12 cellular contexts compared by ENCODE assay signal in the genomic region with DNA sequence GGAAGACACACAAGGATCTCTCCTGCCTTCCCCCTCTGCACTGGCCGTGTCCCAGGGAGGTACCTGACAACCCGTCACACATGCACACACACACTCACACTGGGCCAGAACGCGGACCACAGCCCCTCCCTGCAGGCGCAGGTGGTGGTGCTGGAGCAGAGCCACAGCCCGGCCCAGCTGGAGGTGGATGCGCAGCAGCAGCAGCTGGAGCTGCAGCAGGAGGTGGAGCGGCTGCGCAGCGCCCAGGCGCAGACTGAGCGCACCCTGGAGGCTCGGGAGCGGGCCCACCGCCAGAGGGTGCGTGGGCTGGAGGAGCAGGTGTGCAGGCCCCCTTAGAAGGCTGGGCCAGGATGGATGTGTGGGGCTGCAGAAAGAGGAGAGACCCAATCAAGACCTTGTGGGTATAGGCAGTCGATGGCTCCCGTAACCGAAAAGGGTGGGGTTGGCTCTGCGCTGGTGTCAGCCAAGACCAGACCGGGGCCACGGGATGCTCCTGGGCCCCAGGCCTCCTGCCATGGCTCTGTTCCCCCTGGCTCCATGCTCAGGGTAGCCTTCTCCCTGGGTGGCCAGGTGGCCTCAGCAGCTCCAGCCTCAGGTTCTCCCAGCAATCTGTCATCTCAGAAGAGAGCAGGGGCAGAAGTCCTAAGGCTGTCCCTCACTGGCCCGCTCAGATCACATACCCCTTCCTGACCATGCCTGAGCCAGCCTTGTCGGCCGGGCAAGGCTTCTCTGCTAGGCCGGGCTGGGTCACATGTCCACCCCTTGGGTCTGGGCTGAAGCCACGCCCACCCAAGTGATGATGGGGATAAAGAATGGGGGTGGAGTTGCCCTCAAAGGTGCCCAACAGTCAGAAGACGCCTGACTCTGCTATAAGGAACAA. TPM values are rescaled to one million over a fixed set of nuclear protein-coding genes. Genes with fewer than 3 reads are reported as not detected.
DNase-seq lines count a peak whose midpoint lies in the region; ATAC-seq, FAIRE-seq and TF ChIP-seq lines count a peak whose summit lies in the region.
"Had no signal": no experiment of that assay in that cellular context is flagged by ENCODE, and none has a peak within 500 bp of the region (broad histone marks: within the 10 kb centered on the region; RNA-seq: fewer than 3 reads in every experiment).

No MANE protein-coding gene starts in this region.

- H3K56ac ChIP-seq in mesendoderm (ENCODE audit: low read length): no peak overlapping the region

- CTCF ChIA-PET in GM12878 (lab: Yijun Ruan, JAX): no interaction called here
- CTCF ChIA-PET in MCF 10A (lab: Yijun Ruan, JAX): no interaction called here

- no peak for FAIRE-seq in GM12878 (lab: Jason Lieb, UNC)
- FAIRE-seq: D721Med had no signal

- 58% methylated on average over 25 of the region's 28 CpGs for WGBS in GM12878 (ENCODE audit: insufficient coverage, insufficient replicate concordance, low lambda C conversion rate, missing lambda C conversion rate)
- WGBS in mesendoderm (ENCODE audit: extremely low coverage, insufficient coverage, low lambda C conversion rate): no CpG with 5 or more reads among the region's 28 CpGs
- WGBS in spleen, 5 donors: 84 to 88% (median 87%) methylated on average over 22 to 28 of the region's 28 CpGs

- RAD21 ChIA-PET in GM12878 (lab: Charles Lee; ENCODE audit: unreplicated experiment): no interaction called here

- BruUV-seq in GM12878 (replicated peaks; lab: Mats Ljungman, UMichigan) (no TSS peak), MCF 10A (replicated peaks; lab: Mats Ljungman, UMichigan) (no TSS peak)

- ATAC-seq in GM12878: peak; percentile 27; the same call in 2 of the 3 replicates
- ATAC-seq in GM21576 (IDR thresholded peaks at IDR 0.05; ENCODE audit: unreplicated experiment): no peak
- no peak for ATAC-seq in HG02798 (IDR thresholded peaks at IDR 0.05; ENCODE audit: poor library complexity, unreplicated experiment)
- ATAC-seq: right cardiac atrium had no signal

- H3K9ac ChIP-seq in GM12878 (ENCODE audit: control insufficient read depth, insufficient read depth, low read length) (no peak overlapping the region), mesendoderm (ENCODE audit: low read length) (no peak overlapping the region)

- H3K9me3 ChIP-seq in GM12878 (replicated peaks; ENCODE audit: control insufficient read depth, insufficient read depth, low read length) (no peaks in the 10 kb centered on the region), spleen (no peaks in the 10 kb centered on the region)

- in situ Hi-C loops in GM12878 (cut with MboI): no loop called here

- no peak overlapping the region for H3K4ac ChIP-seq in mesendoderm (ENCODE audit: low read depth, low read length)

- H3K36me3 Mint-ChIP-seq in MCF 10A (ENCODE audit: insufficient read depth, unreplicated experiment): peaks cover 11% of the 10 kb centered on the region

- H3K4me3 ChIP-seq in GM12878: no peak overlapping the region
- H3K4me3 ChIP-seq in mesendoderm (ENCODE audit: low read length): no peak overlapping the region
- H3K4me3 ChIP-seq in spleen: no peak overlapping the region
- H3K4me3 ChIP-seq: SK-N-MC had no signal

- H3K27me3 Mint-ChIP-seq in MCF 10A (ENCODE audit: insufficient read depth, unreplicated experiment): no peaks in the 10 kb centered on the region

- TF ChIP-seq CTCF in GM12878 (IDR thresholded peaks at IDR 0.05 in 2 of 3, conservative IDR thresholded peaks at IDR 0.05 in 1 of 3; ENCODE audit: control insufficient read depth in 2 of 3, extremely low read depth in 1 of 3, insufficient read depth in 1 of 3, low read depth in 3 of 3, low read length in 3 of 3) (no peak), spleen (IDR thresholded peaks at IDR 0.05 in 8 of 11, conservative IDR thresholded peaks at IDR 0.05 in 3 of 11) (no peak), MCF 10A (IDR thresholded peaks at IDR 0.05; ENCODE audit: unreplicated experiment) (no peak)

- H3K4me1 ChIP-seq in GM12878 (ENCODE audit: control insufficient read depth, insufficient read depth, low read length) (no peaks in the 10 kb centered on the region), mesendoderm (ENCODE audit: control insufficient read depth, low read depth, low read length) (no peaks in the 10 kb centered on the region), spleen (no peaks in the 10 kb centered on the region)

- no peak overlapping the region for H2BK5ac ChIP-seq in mesendoderm (ENCODE audit: low read length)

- H3K27me3 ChIP-seq in GM12878 (replicated peaks in 1 of 2; ENCODE audit: control insufficient read depth in 2 of 2, insufficient read depth in 2 of 2, low read length in 1 of 2): no peaks in the 10 kb centered on the region
- H3K27me3 ChIP-seq in mesendoderm (ENCODE audit: insufficient read depth, low read length, poor library complexity): no peaks in the 10 kb centered on the region
- H3K27me3 ChIP-seq in spleen (replicated peaks in 1 of 7): no peaks in the 10 kb centered on the region

- H2AFZ ChIP-seq in GM12878 (ENCODE audit: control insufficient read depth, low read depth, low read length): no peak overlapping the region

- TF ChIP-seq RAD21 in GM12878 (IDR thresholded peaks at IDR 0.05; ENCODE audit: insufficient read depth, low read depth, low read length): no peak

- no peak overlapping the region for H3K27ac Mint-ChIP-seq in MCF 10A (ENCODE audit: low read depth, unreplicated experiment)

- DNase-seq in EL (peak; percentile 89), NCI-H2081 treated with DMSO at 0.1 percent for 48 hours (lab: John Stamatoyannopoulos, UW) (peak; percentile 25), GM12878 (ENCODE audit: low read depth, low spot score) (no peak), mesendoderm (peak; percentile 51), spleen (no peak), MCF 10A (ENCODE audit: unreplicated experiment) (no peak)
- DNase-seq: right cardiac atrium; stimulated activated CD8-positive, alpha-beta memory T cell treated with anti-CD3 and anti-CD28 coated beads, Interleukin-4, amount 100 ng/mL, for 48 hours had no signal

- no peak overlapping the region for H2AK5ac ChIP-seq in mesendoderm (ENCODE audit: low read length)

- H3K4me2 ChIP-seq in GM12878 (ENCODE audit: control insufficient read depth, insufficient read depth) (no peak overlapping the region), mesendoderm (ENCODE audit: low read length) (no peak overlapping the region)

- no peaks in the 10 kb centered on the region for H3K9me3 Mint-ChIP-seq in MCF 10A (ENCODE audit: unreplicated experiment)

- no peak overlapping the region for H3K18ac ChIP-seq in mesendoderm (ENCODE audit: low read length)

- H3K36me3 ChIP-seq in GM12878 (ENCODE audit: control insufficient read depth in 2 of 2, insufficient read depth in 2 of 2, low read length in 1 of 2): no peaks in the 10 kb centered on the region
- peaks cover 2% of the 10 kb centered on the region for H3K36me3 ChIP-seq in mesendoderm (ENCODE audit: control insufficient read depth, insufficient read depth, low read length)
- H3K36me3 ChIP-seq in spleen: peaks cover 0 to 50% (median 12%) of the 10 kb centered on the region in 6 donors

- no peak overlapping the region for H4K5ac ChIP-seq in mesendoderm (ENCODE audit: low read length)

- SMC1A ChIA-PET in GM12878 (lab: Charles Lee; ENCODE audit: uncharacterized antibody, unreplicated experiment): no interaction called here

- H3K27ac ChIP-seq in GM12878 (ENCODE audit: control insufficient read depth, insufficient read depth) (no peak overlapping the region), mesendoderm (ENCODE audit: low read depth, low read length) (no peak overlapping the region), spleen (no peak overlapping the region)

- no peak for TF ChIP-seq EP300 in GM12878 (IDR thresholded peaks at IDR 0.05; ENCODE audit: borderline replicate concordance in 1 of 2, control insufficient read depth in 1 of 2, low read depth in 2 of 2, low read length in 2 of 2)

- H3K79me2 ChIP-seq in GM12878 (ENCODE audit: control insufficient read depth, insufficient read depth, low read length) (no peaks in the 10 kb centered on the region), mesendoderm (ENCODE audit: control insufficient read depth, insufficient read depth, low read length) (no peaks in the 10 kb centered on the region)

- no peaks in the 10 kb centered on the region for H4K20me1 ChIP-seq in GM12878 (ENCODE audit: control insufficient read depth, insufficient read depth)

- no peak overlapping the region for H4K8ac ChIP-seq in mesendoderm (ENCODE audit: low read depth, low read length)

- H3K23ac ChIP-seq in mesendoderm (ENCODE audit: low read length): no peak overlapping the region

- H2BK120ac ChIP-seq in mesendoderm (ENCODE audit: low read depth, low read length): no peak overlapping the region

- intact Hi-C loops in GM12878 (cut with micrococcal nuclease; ENCODE audit: unreplicated experiment): no loop called here
- intact Hi-C loops in spleen (cut with DNase I; ENCODE audit: low total_unique reads): no loop called here
- intact Hi-C loops in MCF 10A (cut with micrococcal nuclease): no loop called here

- peaks cover 2% of the 10 kb centered on the region for H3K79me1 ChIP-seq in mesendoderm (ENCODE audit: low read length)

- no peak overlapping the region for H2BK15ac ChIP-seq in mesendoderm (replicated peaks; ENCODE audit: low read depth)

- H3K4me1 Mint-ChIP-seq in MCF 10A (ENCODE audit: insufficient read depth, unreplicated experiment): peaks cover 7% of the 10 kb centered on the region

- H3K4me3 Mint-ChIP-seq in MCF 10A (ENCODE audit: unreplicated experiment): no peak overlapping the region

- TF ChIP-seq POLR2A in GM12878 (IDR thresholded peaks at IDR 0.05; ENCODE audit: low read depth, low read length): no peak
- TF ChIP-seq POLR2A in spleen (IDR thresholded peaks at IDR 0.05): no peak

- POLR2A ChIA-PET in GM12878 (lab: Charles Lee) (interaction anchor here (0.6 kb wide), 1 partner anchor 878 kb away, joined by 5 read pairs; no protein-coding TSS in a partner anchor), MCF 10A (lab: Yijun Ruan, JAX) (interaction anchor here (1.0 to 1.4 kb wide), 2 partner anchors 11 to 14 kb away, joined by 3 to 4 read pairs; no protein-coding TSS in a partner anchor)

RNA-seq across cellular contexts. Expression of a gene that starts 8.8 kb away (rescaled TPM):
- not detected in 2 replicates for total RNA-seq in GM12878 (2013; cell fraction: nucleolus; rRNA removed)
- total RNA-seq in GM12878 (2014; rRNA removed): not detected in 2 replicates
- total RNA-seq in GM12878 (2014; rRNA removed; fragmentation: Illumina TruSeq; extraction: Trizol): not detected in 2 replicates
- total RNA-seq in GM12878 (2021): not detected in 2 replicates
- not detected for polyA plus RNA-seq in GM12878 (2011; ENCODE audit: low read depth)
- not detected in 2 replicates for polyA plus RNA-seq in GM12878 (2011; rRNA removed)
- polyA plus RNA-seq in GM12878 (2011; cell fraction: cytosol; rRNA removed): 0.06 TPM in 1 of 2 replicates, not detected in the other
- not detected in 2 replicates for polyA plus RNA-seq in GM12878 (2011; cell fraction: nucleus; rRNA removed)
- polyA plus RNA-seq in GM12878 (2012): not detected in 2 replicates
- not detected in 2 replicates for polyA plus RNA-seq in GM12878 (2014; fragmentation: Illumina TruSeq; extraction: Trizol)
- polyA plus RNA-seq in GM12878 (2014; fragmentation: Nextera tagmentation; extraction: Ambion mirVana): not detected
- polyA plus RNA-seq in GM12878 (2014; rRNA removed): not detected in 2 replicates
- under 1 TPM in 1 of 2 experiments, not detected in 1; 0.16 TPM for polyA plus RNA-seq in GM12878 (2016; fragmentation: Nextera tagmentation; extraction: Ambion mirVana)
- not detected in 2 replicates for polyA minus RNA-seq in GM12878 (2011; rRNA and poly(A)+ RNA removed)
- not detected in 2 replicates for polyA minus RNA-seq in GM12878 (2011; cell fraction: cytosol; rRNA and poly(A)+ RNA removed)
- polyA minus RNA-seq in GM12878 (2011; cell fraction: nucleus; rRNA and poly(A)+ RNA removed): not detected in 2 replicates
- polyA plus RNA-seq in mesendoderm (2013, experiment 1 of 2): 137 TPM
- polyA plus RNA-seq in mesendoderm (2013, experiment 2 of 2): 141 TPM
- total RNA-seq in spleen: 1 to 10 TPM in 3 of 7 donors, under 1 TPM in 1, not detected in 3; 0.77 to 2.7 (median 1.5) TPM
- 1 to 10 TPM in 2 of 3 donors, under 1 TPM in 1; 0.87 to 3.9 (median 1.2) TPM for polyA plus RNA-seq in spleen
- 0.58 and 1.2 TPM in 2 replicates for total RNA-seq in MCF 10A (2022)

RNA-seq across cellular contexts. Expression of a gene that starts 40.2 kb away (rescaled TPM):
- 43.4 and 49.5 TPM in 2 replicates for total RNA-seq in GM12878 (2013; cell fraction: nucleolus; rRNA removed)
- total RNA-seq in GM12878 (2014; rRNA removed) (14.1 and 20.3 TPM in 2 replicates), GM12878 (2014; rRNA removed; fragmentation: Illumina TruSeq; extraction: Trizol) (6.9 and 8.4 TPM in 2 replicates), GM12878 (2021) (23.9 and 30.5 TPM in 2 replicates), spleen (10 to 100 TPM; 45.4 to 83.9 (median 69.5) TPM), MCF 10A (2022) (59.4 and 61.3 TPM in 2 replicates)
- 5.8 TPM for polyA plus RNA-seq in GM12878 (2011; ENCODE audit: low read depth)
- polyA plus RNA-seq in GM12878 (2011; rRNA removed) (3.1 and 6.0 TPM in 2 replicates), GM12878 (2014; fragmentation: Illumina TruSeq; extraction: Trizol) (1.6 and 7.6 TPM in 2 replicates), GM12878 (2014; fragmentation: Nextera tagmentation; extraction: Ambion mirVana) (under 1 TPM; 0.24 to 0.75 TPM), GM12878 (2014; rRNA removed) (21.4 and 23.3 TPM in 2 replicates), GM12878 (2016; fragmentation: Nextera tagmentation; extraction: Ambion mirVana) (10 to 100 TPM in 1 of 2 experiments, 1 to 10 TPM in 1; 4.2 to 19.3 TPM), spleen (10 to 100 TPM; 13.7 to 27.1 (median 18.9) TPM)
- 13.5 and 14.9 TPM in 2 replicates for polyA plus RNA-seq in GM12878 (2011; cell fraction: cytosol; rRNA removed)
- 35.1 and 53.1 TPM in 2 replicates for polyA plus RNA-seq in GM12878 (2011; cell fraction: nucleus; rRNA removed)
- polyA plus RNA-seq in GM12878 (2012): 12.8 and 15.0 TPM in 2 replicates
- polyA minus RNA-seq in GM12878 (2011; rRNA and poly(A)+ RNA removed): 20.3 and 23.7 TPM in 2 replicates
- 11.9 and 15.8 TPM in 2 replicates for polyA minus RNA-seq in GM12878 (2011; cell fraction: cytosol; rRNA and poly(A)+ RNA removed)
- polyA minus RNA-seq in GM12878 (2011; cell fraction: nucleus; rRNA and poly(A)+ RNA removed): 10.8 and 15.6 TPM in 2 replicates
- 37.2 TPM for polyA plus RNA-seq in mesendoderm (2013, experiment 1 of 2)
- 39.3 TPM for polyA plus RNA-seq in mesendoderm (2013, experiment 2 of 2)

RNA-seq across cellular contexts. Expression of a gene that starts 49.8 kb away (rescaled TPM):
- total RNA-seq in GM12878 (2013; cell fraction: nucleolus; rRNA removed): 9.3 and 12.0 TPM in 2 replicates
- total RNA-seq in GM12878 (2014; rRNA removed): 3.2 and 3.4 TPM in 2 replicates
- 1.8 and 1.9 TPM in 2 replicates for total RNA-seq in GM12878 (2014; rRNA removed; fragmentation: Illumina TruSeq; extraction: Trizol)
- 3.3 and 3.4 TPM in 2 replicates for total RNA-seq in GM12878 (2021)
- polyA plus RNA-seq in GM12878 (2011; ENCODE audit: low read depth): 2.2 TPM
- polyA plus RNA-seq in GM12878 (2011; rRNA removed): 1.4 and 2.7 TPM in 2 replicates
- 2.1 and 3.4 TPM in 2 replicates for polyA plus RNA-seq in GM12878 (2011; cell fraction: cytosol; rRNA removed)
- 21.7 and 22.1 TPM in 2 replicates for polyA plus RNA-seq in GM12878 (2011; cell fraction: nucleus; rRNA removed)
- 3.6 and 6.5 TPM in 2 replicates for polyA plus RNA-seq in GM12878 (2012)
- polyA plus RNA-seq in GM12878 (2014; fragmentation: Illumina TruSeq; extraction: Trizol): 1.0 and 3.0 TPM in 2 replicates
- under 1 TPM; 0.04 to 0.05 TPM for polyA plus RNA-seq in GM12878 (2014; fragmentation: Nextera tagmentation; extraction: Ambion mirVana)
- 5.0 and 5.5 TPM in 2 replicates for polyA plus RNA-seq in GM12878 (2014; rRNA removed)
- polyA plus RNA-seq in GM12878 (2016; fragmentation: Nextera tagmentation; extraction: Ambion mirVana): under 1 TPM; 0.82 to 0.84 TPM
- 3.1 and 5.0 TPM in 2 replicates for polyA minus RNA-seq in GM12878 (2011; rRNA and poly(A)+ RNA removed)
- 0.52 and 0.53 TPM in 2 replicates for polyA minus RNA-seq in GM12878 (2011; cell fraction: cytosol; rRNA and poly(A)+ RNA removed)
- 4.2 and 6.5 TPM in 2 replicates for polyA minus RNA-seq in GM12878 (2011; cell fraction: nucleus; rRNA and poly(A)+ RNA removed)
- polyA plus RNA-seq in mesendoderm (2013, experiment 1 of 2): 10.7 TPM
- polyA plus RNA-seq in mesendoderm (2013, experiment 2 of 2): 10.0 TPM
- 10 to 100 TPM; 19.0 to 41.9 (median 31.0) TPM for total RNA-seq in spleen
- polyA plus RNA-seq in spleen: 10 to 100 TPM; 14.5 to 55.4 (median 27.5) TPM
- total RNA-seq in MCF 10A (2022): 8.8 and 9.6 TPM in 2 replicates

Comparison
In these comparisons a context has a peak if more than half of its experiments do, and no peak if none do; other contexts are left out.
1. DNase-seq: peak in EL (single experiment), NCI-H2081 treated with DMSO at 0.1 percent for 48 hours (single experiment) and mesendoderm (single experiment); none in GM12878 (single experiment), spleen (single experiment) and MCF 10A (single experiment).